28 cellular contexts compared by ENCODE assay signal in genomic region chr4:91630054-91630453, GRCh38.
"Had no signal": no experiment of that assay in that cellular context is flagged by ENCODE, and none has a peak within 500 bp of the region (broad histone marks: within the 10 kb centered on the region; RNA-seq: fewer than 3 reads in every experiment).

No MANE protein-coding gene starts in this region.

- H3K27me3 ChIP-seq: stomach, suprapubic skin, testis, thyroid gland, tibial artery, tibial nerve, transverse colon, upper lobe of left lung, upper lobe of right lung, uterus, vagina had no signal

- H3K27me3 Mint-ChIP-seq: stimulated activated memory B cell treated with anti-CD40 and anti-IgM and Interleukin-4, amounts not matched to agents 10 μg/mL and 1 μg/mL and 100 μg/mL, for 72 hours; stimulated activated naive B cell treated with anti-CD40 and anti-IgM and Interleukin-4, amounts not matched to agents 10 μg/mL and 1 μg/mL and 100 μg/mL, for 72 hours; stimulated activated naive CD8-positive, alpha-beta T cell treated with anti-CD3 and anti-CD28 coated beads, Interleukin-15, amount 100 ng/mL, for 72 hours; stimulated activated naive CD8-positive, alpha-beta T cell treated with anti-CD3 and anti-CD28 coated beads, Interleukin-15, Interleukin-2, amounts not matched to agents 100 ng/mL and 50 ng/mL, for 24 hours had no signal

- H3K27ac Mint-ChIP-seq: stimulated activated effector memory CD8-positive, alpha-beta T cell treated with anti-CD3 and anti-CD28 coated beads, Interleukin-12 subunit alpha, Interleukin-12 subunit beta, amount 100 ng/mL, for 72 hours; stimulated activated memory B cell treated with anti-CD40 and anti-IgM and Interleukin-4, amounts not matched to agents 10 μg/mL and 1 μg/mL and 100 μg/mL, for 72 hours; stimulated activated naive B cell treated with anti-CD40 and anti-IgM and Interleukin-4, amounts not matched to agents 10 μg/mL and 1 μg/mL and 100 μg/mL, for 72 hours; stimulated activated naive CD8-positive, alpha-beta T cell treated with anti-CD3 and anti-CD28 coated beads, Interleukin-15, amount 100 ng/mL, for 72 hours; stimulated activated naive CD8-positive, alpha-beta T cell treated with anti-CD3 and anti-CD28 coated beads, Interleukin-15, Interleukin-2, amounts not matched to agents 100 ng/mL and 50 ng/mL, for 24 hours; type B pancreatic cell had no signal

- H3K36me3 ChIP-seq: stomach, suprapubic skin, thoracic aorta, thyroid gland, tibial artery, tibial nerve, transverse colon, upper lobe of left lung, upper lobe of right lung, uterus, vagina had no signal

- H3K4me3 Mint-ChIP-seq: stimulated activated effector memory CD8-positive, alpha-beta T cell treated with anti-CD3 and anti-CD28 coated beads, Interleukin-12 subunit alpha, Interleukin-12 subunit beta, amount 100 ng/mL, for 72 hours; stimulated activated memory B cell treated with anti-CD40 and anti-IgM and Interleukin-4, amounts not matched to agents 10 μg/mL and 1 μg/mL and 100 μg/mL, for 72 hours; stimulated activated naive B cell treated with anti-CD40 and anti-IgM and Interleukin-4, amounts not matched to agents 10 μg/mL and 1 μg/mL and 100 μg/mL, for 72 hours; stimulated activated naive CD8-positive, alpha-beta T cell treated with anti-CD3 and anti-CD28 coated beads, Interleukin-15, amount 100 ng/mL, for 72 hours; stimulated activated naive CD8-positive, alpha-beta T cell treated with anti-CD3 and anti-CD28 coated beads, Interleukin-15, Interleukin-2, amounts not matched to agents 100 ng/mL and 50 ng/mL, for 24 hours; type B pancreatic cell had no signal

- H3K4me1 Mint-ChIP-seq: stimulated activated effector memory CD8-positive, alpha-beta T cell treated with anti-CD3 and anti-CD28 coated beads, Interleukin-12 subunit alpha, Interleukin-12 subunit beta, amount 100 ng/mL, for 72 hours; stimulated activated memory B cell treated with anti-CD40 and anti-IgM and Interleukin-4, amounts not matched to agents 10 μg/mL and 1 μg/mL and 100 μg/mL, for 72 hours; stimulated activated naive B cell treated with anti-CD40 and anti-IgM and Interleukin-4, amounts not matched to agents 10 μg/mL and 1 μg/mL and 100 μg/mL, for 72 hours; stimulated activated naive CD8-positive, alpha-beta T cell treated with anti-CD3 and anti-CD28 coated beads, Interleukin-15, amount 100 ng/mL, for 72 hours had no signal

- H3K27ac ChIP-seq: stomach, suprapubic skin, testis, thoracic aorta, thyroid gland, tibial artery, tibial nerve, transverse colon, upper lobe of left lung, upper lobe of right lung, uterus, vagina had no signal

- H3K4me1 ChIP-seq: stomach, suprapubic skin, testis, thyroid gland, tibial artery, tibial nerve, transverse colon, upper lobe of left lung, upper lobe of right lung, uterus, vagina had no signal

- DNase-seq: stimulated activated CD4-positive, alpha-beta T cell treated with anti-CD3 and anti-CD28 coated beads, Interleukin-2, amount 100 ng/mL, for 48 hours; stimulated activated CD4-positive, alpha-beta T cell treated with anti-CD3 and anti-CD28 coated beads, Interleukin-4, amount 100 ng/mL, for 1 hour; stimulated activated CD4-positive, alpha-beta T cell treated with anti-CD3 and anti-CD28 coated beads, Interleukin-4, amount 100 ng/mL, for 24 hours; stimulated activated CD4-positive, alpha-beta T cell treated with anti-CD3 and anti-CD28 coated beads, Interleukin-4, amount 100 ng/mL, for 4 hours; stimulated activated CD8-positive, alpha-beta memory T cell treated with anti-CD3 and anti-CD28 coated beads, Interleukin-4, amount 100 ng/mL, for 48 hours; stimulated activated naive B cell treated with anti-CD40 and anti-IgM and Interleukin-4, amounts not matched to agents 10 μg/mL and 1 μg/mL and 100 μg/mL, for 72 hours; stimulated activated naive CD4-positive, alpha-beta T cell; stimulated activated naive CD4-positive, alpha-beta T cell treated with Interleukin-2 at 50 U/mL for 16 hours; stimulated activated naive CD8-positive, alpha-beta T cell treated with anti-CD3 and anti-CD28 coated beads, Interleukin-15, amount 100 ng/mL, for 72 hours; stimulated activated naive CD8-positive, alpha-beta T cell treated with anti-CD3 and anti-CD28 coated beads, Interleukin-15, Interleukin-2, amounts not matched to agents 100 U/mL and 50 U/mL, for 24 hours; stomach; substantia nigra; testis; thyroid gland; tibial artery; transverse colon; trophoblast cell; upper lobe of left lung; upper lobe of right lung; uterus had no signal

- H3K36me3 Mint-ChIP-seq: stimulated activated effector memory CD8-positive, alpha-beta T cell treated with anti-CD3 and anti-CD28 coated beads, Interleukin-12 subunit alpha, Interleukin-12 subunit beta, amount 100 ng/mL, for 72 hours; stimulated activated memory B cell treated with anti-CD40 and anti-IgM and Interleukin-4, amounts not matched to agents 10 μg/mL and 1 μg/mL and 100 μg/mL, for 72 hours; stimulated activated naive B cell treated with anti-CD40 and anti-IgM and Interleukin-4, amounts not matched to agents 10 μg/mL and 1 μg/mL and 100 μg/mL, for 72 hours; type B pancreatic cell had no signal

- ATAC-seq: stimulated activated effector memory CD8-positive, alpha-beta T cell treated with anti-CD3 and anti-CD28 coated beads, Interleukin-12 subunit alpha, Interleukin-12 subunit beta, amount 100 ng/mL, for 72 hours; stimulated activated memory B cell treated with anti-CD40 and anti-IgM and Interleukin-4, amounts not matched to agents 10 μg/mL and 1 μg/mL and 100 μg/mL, for 72 hours; stimulated activated naive B cell treated with anti-CD40 and anti-IgM and Interleukin-4, amounts not matched to agents 10 μg/mL and 1 μg/mL and 100 μg/mL, for 72 hours; stimulated activated naive CD8-positive, alpha-beta T cell treated with anti-CD3 and anti-CD28 coated beads, Interleukin-15, amount 100 ng/mL, for 72 hours; stimulated activated naive CD8-positive, alpha-beta T cell treated with anti-CD3 and anti-CD28 coated beads, Interleukin-15, Interleukin-2, amounts not matched to agents 100 U/mL and 50 U/mL, for 24 hours; upper lobe of right lung had no signal

- H3K9me3 ChIP-seq: suprapubic skin, testis, thoracic aorta, thyroid gland, transverse colon, upper lobe of left lung, upper lobe of right lung, uterus, vagina had no signal

- H3K4me3 ChIP-seq: stomach, suprapubic skin, testis, thoracic aorta, thyroid gland, tibial artery, tibial nerve, transverse colon, upper lobe of left lung, upper lobe of right lung, uterus, vagina had no signal
